ENCODE assay signal across 12 cellular contexts in the genomic region with DNA sequence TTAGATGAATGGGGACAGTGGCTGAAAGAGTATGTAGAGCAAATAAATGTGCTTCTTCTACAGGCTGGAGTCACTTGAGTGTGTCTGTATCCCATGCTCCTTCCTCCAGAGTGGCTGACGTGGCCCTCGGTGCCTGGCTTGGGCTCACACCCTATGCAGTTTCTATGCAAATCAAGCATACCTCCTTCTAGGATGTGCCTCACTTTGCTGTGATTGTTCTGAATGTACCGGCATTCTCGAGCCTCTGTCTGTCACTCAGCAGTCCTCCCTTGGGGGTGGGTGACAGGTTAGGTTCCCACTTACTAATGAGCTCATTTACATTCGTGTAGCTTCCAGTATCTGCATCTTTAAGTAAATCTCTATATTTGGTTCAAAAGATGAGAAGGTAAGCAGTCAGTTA. TPM values are rescaled to one million over a fixed set of nuclear protein-coding genes. Genes with fewer than 3 reads are reported as not detected.
DNase-seq lines count a peak whose midpoint lies in the region; ATAC-seq and FAIRE-seq lines count a peak whose summit lies in the region.
"Had no signal": no experiment of that assay in that cellular context is flagged by ENCODE, and none has a peak within 500 bp of the region (broad histone marks: within the 10 kb centered on the region; RNA-seq: fewer than 3 reads in every experiment).

No MANE protein-coding gene starts in this region.

- DNase-seq in stimulated activated naive B cell treated with anti-CD40 and anti-IgM and Interleukin-4, amounts not matched to agents 10 μg/mL and 1 μg/mL and 100 μg/mL, for 72 hours, result no peak
- DNase-seq in immature natural killer cell (no peak), DMS 273 (lab: John Stamatoyannopoulos, UW; ENCODE audit: unreplicated experiment) (no peak), urothelium cell line (ENCODE audit: low spot score) (no peak), Right ventricle myocardium superior (no peak)
- DNase-seq: activated CD4-positive, alpha-beta T cell treated with anti-CD3 and anti-CD28 coated beads for 48 hours; activated effector memory CD4-positive, alpha-beta T cell treated with Interleukin-2 at 50 U/mL for 16 hours; retina had no signal

- intact Hi-C loops in Right ventricle myocardium superior (cut with DNase I), result no loop called here

- FAIRE-seq in urothelium cell line (lab: Jason Lieb, UNC), result no peak

- ATAC-seq in GM19328 (IDR thresholded peaks at IDR 0.05; ENCODE audit: unreplicated experiment), result peak; percentile 47
- peak; percentile 39 for ATAC-seq in HG02623 (IDR thresholded peaks at IDR 0.05; ENCODE audit: unreplicated experiment)
- peak; percentile 44 for ATAC-seq in HG03469 (IDR thresholded peaks at IDR 0.05; ENCODE audit: unreplicated experiment)
- ATAC-seq in stimulated activated naive B cell treated with anti-CD40 and anti-IgM and Interleukin-4, amounts not matched to agents 10 μg/mL and 1 μg/mL and 100 μg/mL, for 72 hours (replicated peaks), result peak; percentile 59 to 61
- no peak for ATAC-seq in Right ventricle myocardium superior (ENCODE audit: poor library complexity)

- H3K4me1 Mint-ChIP-seq in stimulated activated naive B cell treated with anti-CD40 and anti-IgM and Interleukin-4, amounts not matched to agents 10 μg/mL and 1 μg/mL and 100 μg/mL, for 72 hours, result peaks cover 12 to 15% of the 10 kb centered on the region in 2 donors
- no peaks in the 10 kb centered on the region for H3K4me1 Mint-ChIP-seq in immature natural killer cell

- no peaks in the 10 kb centered on the region for H3K36me3 Mint-ChIP-seq in stimulated activated naive B cell treated with anti-CD40 and anti-IgM and Interleukin-4, amounts not matched to agents 10 μg/mL and 1 μg/mL and 100 μg/mL, for 72 hours
- H3K36me3 Mint-ChIP-seq in immature natural killer cell, result no peaks in the 10 kb centered on the region
- H3K36me3 Mint-ChIP-seq: mesothelial cell of epicardium had no signal

- H3K27me3 Mint-ChIP-seq in stimulated activated naive B cell treated with anti-CD40 and anti-IgM and Interleukin-4, amounts not matched to agents 10 μg/mL and 1 μg/mL and 100 μg/mL, for 72 hours, result peaks cover 2 to 10% of the 10 kb centered on the region in 2 donors
- peaks cover 4 to 13% (median 8%) of the 10 kb centered on the region in 3 donors for H3K27me3 Mint-ChIP-seq in immature natural killer cell (ENCODE audit: low read depth in 3 of 3)

- H3K4me3 Mint-ChIP-seq in stimulated activated naive B cell treated with anti-CD40 and anti-IgM and Interleukin-4, amounts not matched to agents 10 μg/mL and 1 μg/mL and 100 μg/mL, for 72 hours, result no peak overlapping the region
- no peak overlapping the region for H3K4me3 Mint-ChIP-seq in immature natural killer cell
- H3K4me3 Mint-ChIP-seq: mesothelial cell of epicardium had no signal

- no peaks in the 10 kb centered on the region for H3K9me3 Mint-ChIP-seq in stimulated activated naive B cell treated with anti-CD40 and anti-IgM and Interleukin-4, amounts not matched to agents 10 μg/mL and 1 μg/mL and 100 μg/mL, for 72 hours
- no peaks in the 10 kb centered on the region for H3K9me3 Mint-ChIP-seq in immature natural killer cell
- H3K9me3 Mint-ChIP-seq: mesothelial cell of epicardium had no signal

- no peak overlapping the region for H3K27ac Mint-ChIP-seq in stimulated activated naive B cell treated with anti-CD40 and anti-IgM and Interleukin-4, amounts not matched to agents 10 μg/mL and 1 μg/mL and 100 μg/mL, for 72 hours
- no peak overlapping the region for H3K27ac Mint-ChIP-seq in immature natural killer cell
- H3K27ac Mint-ChIP-seq: mesothelial cell of epicardium had no signal

RNA-seq across cellular contexts. Expression of a gene that starts 55.1 kb away (rescaled TPM):
- 100 to 1,000 TPM; 175 to 238 (median 228) TPM for polyA plus RNA-seq in immature natural killer cell
- 84.8 TPM for total RNA-seq in Right ventricle myocardium superior
